In genomic region chr6:160930547-160931377, GRCh38 we compare ENCODE assay signal across 8 cellular contexts.
A peak's percentile ranks its signal among the peaks of the same experiment; 100 is the strongest.
DNase-seq lines count a peak whose midpoint lies in the region; ATAC-seq and FAIRE-seq lines count a peak whose summit lies in the region.

No MANE protein-coding gene starts in this region.

- ATAC-seq in GM18517 (IDR thresholded peaks at IDR 0.05; ENCODE audit: unreplicated experiment) (peak; percentile 66), HG03066 (IDR thresholded peaks at IDR 0.05; ENCODE audit: low read depth, unreplicated experiment) (peak; percentile 81)

- DNase-seq in NCI-H460 (ENCODE audit: extremely low read depth, low read depth) = peak; percentile 34
- DNase-seq in activated T-cell treated with anti-CD3 and anti-CD28 coated beads for 1 hour (ENCODE audit: low read depth) = peak; percentile 54
- peak; percentile 92 for DNase-seq in epidermal melanocyte (ENCODE audit: insufficient read length, low spot score)
- DNase-seq in middle frontal gyrus (ENCODE audit: extremely low spot score, low spot score) = peak; percentile 66
- DNase-seq in stimulated activated CD8-positive, alpha-beta memory T cell treated with anti-CD3 and anti-CD28 coated beads, Interleukin-15, amount 100 ng/mL, for 24 hours (ENCODE audit: low read depth) = peak; percentile 49

- FAIRE-seq in A204.1 (lab: Jason Lieb, UNC) = peak; percentile 29

Comparison
In these comparisons a context has a peak if more than half of its experiments do, and no peak if none do; other contexts are left out.
1. Peak in every context shown above with its lines: DNase-seq and ATAC-seq.
2. DNase-seq: peak in every context shown above with its lines; median percentile 92 in epidermal melanocyte; 66 in middle frontal gyrus; 54 in activated T-cell treated with anti-CD3 and anti-CD28 coated beads for 1 hour; 49 in stimulated activated CD8-positive, alpha-beta memory T cell treated with anti-CD3 and anti-CD28 coated beads, Interleukin-15, amount 100 ng/mL, for 24 hours; 34 in NCI-H460.